ENCODE assay signal across 11 cellular contexts in the genomic region with DNA sequence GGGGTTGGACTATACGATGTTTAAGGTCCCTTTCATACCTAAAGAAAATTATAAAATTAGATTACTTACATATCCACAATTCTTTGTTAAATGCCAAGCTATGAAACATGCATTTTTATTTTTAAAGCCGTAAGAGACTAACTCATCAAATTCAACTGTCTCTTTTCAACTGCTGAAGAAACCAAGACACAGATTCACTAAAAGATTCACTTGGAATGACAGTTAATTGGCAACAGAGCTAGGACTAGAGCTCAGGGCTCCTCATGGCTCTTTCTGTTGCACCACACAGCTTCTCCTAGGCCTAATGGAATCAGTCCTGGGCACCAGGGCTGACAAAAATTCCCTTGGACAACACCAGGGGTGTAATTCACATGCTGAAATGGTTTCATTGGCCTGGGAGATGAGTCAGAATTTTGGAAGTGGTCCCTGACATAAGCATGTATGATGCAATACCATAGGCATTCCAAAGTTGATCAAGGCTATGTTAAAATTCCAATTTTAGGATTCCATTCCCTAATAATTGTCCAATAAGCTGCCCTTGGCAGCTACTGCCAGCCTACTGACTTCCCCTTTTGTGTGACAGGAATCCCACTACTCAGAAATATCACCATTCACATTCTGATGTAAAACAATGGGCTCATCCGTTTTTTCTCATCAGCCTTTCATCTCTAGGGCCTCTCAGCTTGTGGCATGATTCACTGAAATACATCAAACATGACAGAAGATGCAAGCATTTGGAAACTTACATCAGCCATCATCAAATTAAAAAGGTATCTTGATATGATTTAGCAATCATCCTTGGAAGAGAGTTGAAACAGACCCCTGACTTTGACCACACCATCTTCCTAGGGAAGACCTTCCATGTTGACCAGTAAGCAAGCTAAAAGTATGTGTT. TPM values are rescaled to one million over a fixed set of nuclear protein-coding genes. Genes with fewer than 3 reads are reported as not detected.
DNase-seq lines count a peak whose midpoint lies in the region; ATAC-seq, FAIRE-seq and TF ChIP-seq lines count a peak whose summit lies in the region.
"Had no signal": no experiment of that assay in that cellular context is flagged by ENCODE, and none has a peak within 500 bp of the region (broad histone marks: within the 10 kb centered on the region; RNA-seq: fewer than 3 reads in every experiment).

No MANE protein-coding gene starts in this region.

- ATAC-seq in omental fat pad (ENCODE audit: low FRiP score) = peak; percentile 75
- no peak for ATAC-seq in GM21515 (IDR thresholded peaks at IDR 0.05; ENCODE audit: unreplicated experiment)
- ATAC-seq in GM18867 (IDR thresholded peaks at IDR 0.05; ENCODE audit: unreplicated experiment) = no peak
- ATAC-seq in natural killer cell = no peak
- no peak for ATAC-seq in HG03460 (IDR thresholded peaks at IDR 0.05; ENCODE audit: unreplicated experiment)
- ATAC-seq: left lobe of liver had no signal

- no peaks in the 10 kb centered on the region for H3K36me3 Mint-ChIP-seq in natural killer cell

- CTCF ChIA-PET in endothelial cell of umbilical vein (lab: Charles Lee) = interaction anchor here (1.2 to 2.2 kb wide), 5 partner anchors 19 to 179 kb away, joined by 3 to 9 read pairs (median 5); no protein-coding TSS in a partner anchor

- no peak for TF ChIP-seq POLR2A in endothelial cell of umbilical vein (IDR thresholded peaks at IDR 0.05; ENCODE audit: low read depth, low read length)

- POLR2A ChIA-PET in endothelial cell of umbilical vein (lab: Charles Lee) = interaction anchor here (0.5 kb wide), 1 partner anchor 295 kb away, joined by 4 read pairs; no protein-coding TSS in a partner anchor

- H3K9me1 ChIP-seq in endothelial cell of umbilical vein (replicated peaks; ENCODE audit: control insufficient read depth, extremely low read depth, insufficient read depth, low read length) = no peaks in the 10 kb centered on the region

- peaks cover 10% of the 10 kb centered on the region for H3K4me1 ChIP-seq in endothelial cell of umbilical vein (ENCODE audit: control insufficient read depth, extremely low read depth, insufficient read depth, low read length)

- no peaks in the 10 kb centered on the region for H4K20me1 ChIP-seq in endothelial cell of umbilical vein (replicated peaks; ENCODE audit: control insufficient read depth, extremely low read depth, insufficient read depth, low read length)

- H3K36me3 ChIP-seq in endothelial cell of umbilical vein (ENCODE audit: control insufficient read depth in 2 of 2, extremely low read depth in 1 of 2, insufficient read depth in 2 of 2, low read length in 2 of 2) = no peaks in the 10 kb centered on the region

- no peak overlapping the region for H3K4me3 Mint-ChIP-seq in natural killer cell
- H3K4me3 Mint-ChIP-seq: T-helper 2 cell treated with Interferon-gamma antibody and Interleukin-4, amounts not matched to agents 5 μg/mL and 100 μg/mL, for 36 hours had no signal

- peak; percentile 88 for FAIRE-seq in endothelial cell of umbilical vein (lab: Jason Lieb, UNC)
- FAIRE-seq: GM12891 had no signal

- no peak for TF ChIP-seq CTCF in endothelial cell of umbilical vein (IDR thresholded peaks at IDR 0.05; ENCODE audit: extremely low read depth in 1 of 2, insufficient read depth in 1 of 2, low read depth in 1 of 2, low read length in 2 of 2)
- no peak for TF ChIP-seq CTCF in omental fat pad (IDR thresholded peaks at IDR 0.05)
- TF ChIP-seq CTCF in natural killer cell (IDR thresholded peaks at IDR 0.05) = no peak

- H2AFZ ChIP-seq in endothelial cell of umbilical vein (ENCODE audit: low read depth, low read length) = peak overlapping the region; percentile 4

- no peaks in the 10 kb centered on the region for H3K9me3 ChIP-seq in endothelial cell of umbilical vein (replicated peaks; ENCODE audit: control insufficient read depth, insufficient read depth, low read length)

- no peak overlapping the region for H3K4me2 ChIP-seq in endothelial cell of umbilical vein (ENCODE audit: insufficient read depth, low read length)

- H3K27me3 ChIP-seq in endothelial cell of umbilical vein (ENCODE audit: control insufficient read depth in 2 of 2, insufficient read depth in 2 of 2, low read length in 2 of 2) = no peaks in the 10 kb centered on the region

- H3K4me3 ChIP-seq in endothelial cell of umbilical vein (replicated peaks in 1 of 3; ENCODE audit: insufficient read depth in 1 of 3, low read depth in 1 of 3, low read length in 3 of 3) = no peak overlapping the region

- peaks cover 6 to 46% of the 10 kb centered on the region in 2 donors for H3K27me3 Mint-ChIP-seq in natural killer cell (ENCODE audit: low read depth in 2 of 2)

- no peak overlapping the region for H3K9ac ChIP-seq in endothelial cell of umbilical vein (replicated peaks; ENCODE audit: extremely low read depth, insufficient read depth, low read length)

- intact Hi-C loops in endothelial cell of umbilical vein (cut with micrococcal nuclease) (loop anchor here (1.0 to 5.0 kb wide), 2 partner anchors 18 to 118 kb away; no protein-coding TSS in a partner anchor), natural killer cell (cut with micrococcal nuclease) (no loop called here)

- no peak overlapping the region for H3K27ac Mint-ChIP-seq in natural killer cell
- H3K27ac Mint-ChIP-seq: T-helper 2 cell treated with Interferon-gamma antibody and Interleukin-4, amounts not matched to agents 5 μg/mL and 100 μg/mL, for 36 hours had no signal

- peak; percentile 96 for DNase-seq in GM04504 (ENCODE audit: low read depth)
- peak; percentile 49 for DNase-seq in OCI-M1 (lab: John Stamatoyannopoulos, UW)
- peak; percentile 12 for DNase-seq in endothelial cell of umbilical vein (ENCODE audit: low read depth, low spot score)
- DNase-seq in omental fat pad (ENCODE audit: low spot score) = no peak
- no peak for DNase-seq in natural killer cell

- peak overlapping the region; percentile 15 for H3K27ac ChIP-seq in endothelial cell of umbilical vein (ENCODE audit: insufficient read depth, low read depth, low read length)

- no peaks in the 10 kb centered on the region for H3K79me2 ChIP-seq in endothelial cell of umbilical vein (ENCODE audit: control insufficient read depth, insufficient read depth, low read length)

- no TSS peak for BruUV-seq in endothelial cell of umbilical vein (replicated peaks; lab: Mats Ljungman, UMichigan)

- dilution Hi-C loops in endothelial cell of umbilical vein (cut with MboI; ENCODE audit: extremely low pct_ligation_motif_present, low sequenced_read_pairs) = no loop called here

- no peaks in the 10 kb centered on the region for H3K4me1 Mint-ChIP-seq in natural killer cell

- H3K9me3 Mint-ChIP-seq in natural killer cell = peaks cover 0 to 2% of the 10 kb centered on the region in 2 donors

TF ChIP-seq in endothelial cell of umbilical vein, 7 proteins besides CTCF, POLR2A, EP300 and RAD21:
- no peak for TF ChIP-seq POLR2AphosphoS5 (IDR thresholded peaks at IDR 0.05; ENCODE audit: insufficient read depth, low read depth, low read length)
- no peak for TF ChIP-seq MYC (IDR thresholded peaks at IDR 0.05; ENCODE audit: low read depth, low read length)
- TF ChIP-seq JUN (IDR thresholded peaks at IDR 0.05; ENCODE audit: borderline replicate concordance, insufficient read depth, insufficient read length, low read depth) = peak; percentile 50
- TF ChIP-seq EZH2 (IDR thresholded peaks at IDR 0.05; ENCODE audit: borderline replicate concordance, low read depth, low read length, severe bottlenecking) = no peak
- peak; percentile 23 for TF ChIP-seq FOS (IDR thresholded peaks at IDR 0.05; ENCODE audit: borderline replicate concordance, insufficient read depth, low read length)
- TF ChIP-seq GATA2 (IDR thresholded peaks at IDR 0.05; ENCODE audit: insufficient read depth, insufficient read length, low read depth, low read length) = no peak
- TF ChIP-seq MAX (IDR thresholded peaks at IDR 0.05; ENCODE audit: insufficient read depth, insufficient read length) = no peak

RNA-seq across cellular contexts. Expression of gene PLAC1, which starts 54.2 kb away (rescaled TPM):
- total RNA-seq in endothelial cell of umbilical vein (0.58 and 0.81 TPM in 2 replicates), omental fat pad (not detected), natural killer cell (not detected)
- polyA plus RNA-seq in endothelial cell of umbilical vein = 2.4 and 2.8 TPM in 2 replicates
- 1.6 and 2.1 TPM in 2 replicates for polyA plus RNA-seq in endothelial cell of umbilical vein (2011; cell fraction: cytosol; rRNA removed)
- polyA plus RNA-seq in endothelial cell of umbilical vein (2011; cell fraction: nucleus; rRNA removed) = 0.74 and 0.78 TPM in 2 replicates
- 0.54 and 0.56 TPM in 2 replicates for polyA plus RNA-seq in endothelial cell of umbilical vein (2012)
- polyA minus RNA-seq in endothelial cell of umbilical vein = 0.40 and 1.8 TPM in 2 replicates
- not detected for polyA minus RNA-seq in endothelial cell of umbilical vein (2011; cell fraction: cytosol; rRNA and poly(A)+ RNA removed)
- polyA minus RNA-seq in endothelial cell of umbilical vein (2011; cell fraction: nucleus; rRNA and poly(A)+ RNA removed) = 0.38 TPM in 1 of 2 replicates, not detected in the other
- total RNA-seq: left lobe of liver had no signal

Comparison
In these comparisons a context has a peak if more than half of its experiments do, and no peak if none do; other contexts are left out.
1. DNase-seq: peak in GM04504 (single experiment), OCI-M1 (single experiment) and endothelial cell of umbilical vein (single experiment); none in omental fat pad (single experiment) and natural killer cell (single experiment).